1 cellular context compared by ENCODE assay signal in the genomic region with DNA sequence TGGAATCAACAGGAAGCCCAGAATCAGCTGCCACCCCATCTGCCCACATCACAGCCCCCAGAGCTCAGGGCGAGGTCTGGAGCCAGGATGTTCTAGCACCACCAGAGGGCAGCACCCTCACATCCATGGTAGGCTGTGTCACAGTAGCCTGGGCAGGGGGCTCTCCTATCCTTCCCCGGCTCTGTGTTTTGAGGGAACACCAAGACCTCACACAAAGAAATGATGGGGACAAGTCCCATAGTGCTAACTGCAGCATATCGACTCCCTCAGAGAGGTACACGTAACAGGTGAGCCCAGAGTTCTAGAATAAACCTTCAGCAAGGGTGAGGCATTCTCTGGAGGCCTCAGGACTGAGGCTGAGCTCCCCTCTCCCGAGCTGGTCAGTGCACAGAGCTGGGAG.
TF ChIP-seq lines count a peak whose summit lies in the region.

No MANE protein-coding gene starts in this region.

TF ChIP-seq in HepG2, 621 proteins besides CTCF, POLR2A, EP300 and RAD21 (continued from another document):
- TF ChIP-seq USF2 (IDR thresholded peaks at IDR 0.05; ENCODE audit: low read depth, low read length): no peak
- TF ChIP-seq USF2 (CRISPR knock-in tag; IDR thresholded peaks at IDR 0.05; ENCODE audit: borderline replicate concordance): no peak
- no peak for TF ChIP-seq ZNF816 (CRISPR knock-in tag; IDR thresholded peaks at IDR 0.05; ENCODE audit: borderline replicate concordance)
- TF ChIP-seq ERF (CRISPR knock-in tag; IDR thresholded peaks at IDR 0.05): no peak
- no peak for TF ChIP-seq HMG20B (CRISPR knock-in tag; conservative IDR thresholded peaks at IDR 0.05)
- no peak for TF ChIP-seq NR3C1 (CRISPR knock-in tag; IDR thresholded peaks at IDR 0.05)
- no peak for TF ChIP-seq ZBTB10 (CRISPR knock-in tag; IDR thresholded peaks at IDR 0.05; ENCODE audit: borderline replicate concordance)
- TF ChIP-seq FIP1L1 (IDR thresholded peaks at IDR 0.05; ENCODE audit: borderline replicate concordance, insufficient read depth, low read depth, low read length): no peak
- TF ChIP-seq ATF7-NPFF (CRISPR knock-in tag; IDR thresholded peaks at IDR 0.05; ENCODE audit: low read depth): no peak
- TF ChIP-seq NFATC3 (CRISPR knock-in tag; IDR thresholded peaks at IDR 0.05): no peak
- TF ChIP-seq, protein P1, sequence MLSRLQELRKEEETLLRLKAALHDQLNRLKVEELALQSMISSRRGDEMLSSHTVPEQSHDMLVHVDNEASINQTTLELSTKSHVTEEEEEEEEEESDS (CRISPR knock-in tag; IDR thresholded peaks at IDR 0.05; ENCODE audit: borderline replicate concordance): no peak
- TF ChIP-seq THAP7 (CRISPR knock-in tag; IDR thresholded peaks at IDR 0.05): no peak
- TF ChIP-seq, protein P2, sequence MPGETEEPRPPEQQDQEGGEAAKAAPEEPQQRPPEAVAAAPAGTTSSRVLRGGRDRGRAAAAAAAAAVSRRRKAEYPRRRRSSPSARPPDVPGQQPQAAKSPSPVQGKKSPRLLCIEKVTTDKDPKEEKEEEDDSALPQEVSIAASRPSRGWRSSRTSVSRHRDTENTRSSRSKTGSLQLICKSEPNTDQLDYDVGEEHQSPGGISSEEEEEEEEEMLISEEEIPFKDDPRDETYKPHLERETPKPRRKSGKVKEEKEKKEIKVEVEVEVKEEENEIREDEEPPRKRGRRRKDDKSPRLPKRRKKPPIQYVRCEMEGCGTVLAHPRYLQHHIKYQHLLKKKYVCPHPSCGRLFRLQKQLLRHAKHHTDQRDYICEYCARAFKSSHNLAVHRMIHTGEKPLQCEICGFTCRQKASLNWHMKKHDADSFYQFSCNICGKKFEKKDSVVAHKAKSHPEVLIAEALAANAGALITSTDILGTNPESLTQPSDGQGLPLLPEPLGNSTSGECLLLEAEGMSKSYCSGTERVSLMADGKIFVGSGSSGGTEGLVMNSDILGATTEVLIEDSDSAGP (CRISPR knock-in tag; IDR thresholded peaks at IDR 0.05; ENCODE audit: borderline replicate concordance): 0 out of 2 replicates have a peak, but pooled peaks have one; percentile 15
- no peak for TF ChIP-seq ZNF850 (CRISPR knock-in tag; conservative IDR thresholded peaks at IDR 0.05)
- no peak for TF ChIP-seq RCOR2 (CRISPR knock-in tag; IDR thresholded peaks at IDR 0.05)
- no peak for TF ChIP-seq RBFOX2 (IDR thresholded peaks at IDR 0.05; ENCODE audit: low read depth, low read length)
- TF ChIP-seq YEATS2 (CRISPR knock-in tag; IDR thresholded peaks at IDR 0.05; ENCODE audit: borderline replicate concordance): no peak
- TF ChIP-seq, protein P3, sequence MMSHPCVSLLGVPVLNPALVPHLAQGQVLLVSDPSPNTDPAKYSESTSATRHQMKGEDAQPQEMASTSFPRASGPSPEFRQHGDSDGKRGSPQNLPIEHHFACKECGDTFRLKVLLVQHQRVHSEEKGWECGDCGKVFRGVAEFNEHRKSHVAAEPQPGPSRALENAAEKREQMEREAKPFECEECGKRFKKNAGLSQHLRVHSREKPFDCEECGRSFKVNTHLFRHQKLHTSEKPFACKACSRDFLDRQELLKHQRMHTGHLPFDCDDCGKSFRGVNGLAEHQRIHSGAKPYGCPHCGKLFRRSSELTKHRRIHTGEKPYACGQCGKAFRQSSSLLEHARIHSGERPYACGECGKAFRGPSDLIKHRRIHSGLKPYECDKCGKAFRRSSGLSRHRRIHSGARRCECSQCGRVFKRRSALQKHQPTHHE (CRISPR knock-in tag; IDR thresholded peaks at IDR 0.05; ENCODE audit: borderline replicate concordance): no peak
- no peak for TF ChIP-seq ZNF510 (CRISPR knock-in tag; IDR thresholded peaks at IDR 0.05; ENCODE audit: low read depth)
- TF ChIP-seq, protein P4, sequence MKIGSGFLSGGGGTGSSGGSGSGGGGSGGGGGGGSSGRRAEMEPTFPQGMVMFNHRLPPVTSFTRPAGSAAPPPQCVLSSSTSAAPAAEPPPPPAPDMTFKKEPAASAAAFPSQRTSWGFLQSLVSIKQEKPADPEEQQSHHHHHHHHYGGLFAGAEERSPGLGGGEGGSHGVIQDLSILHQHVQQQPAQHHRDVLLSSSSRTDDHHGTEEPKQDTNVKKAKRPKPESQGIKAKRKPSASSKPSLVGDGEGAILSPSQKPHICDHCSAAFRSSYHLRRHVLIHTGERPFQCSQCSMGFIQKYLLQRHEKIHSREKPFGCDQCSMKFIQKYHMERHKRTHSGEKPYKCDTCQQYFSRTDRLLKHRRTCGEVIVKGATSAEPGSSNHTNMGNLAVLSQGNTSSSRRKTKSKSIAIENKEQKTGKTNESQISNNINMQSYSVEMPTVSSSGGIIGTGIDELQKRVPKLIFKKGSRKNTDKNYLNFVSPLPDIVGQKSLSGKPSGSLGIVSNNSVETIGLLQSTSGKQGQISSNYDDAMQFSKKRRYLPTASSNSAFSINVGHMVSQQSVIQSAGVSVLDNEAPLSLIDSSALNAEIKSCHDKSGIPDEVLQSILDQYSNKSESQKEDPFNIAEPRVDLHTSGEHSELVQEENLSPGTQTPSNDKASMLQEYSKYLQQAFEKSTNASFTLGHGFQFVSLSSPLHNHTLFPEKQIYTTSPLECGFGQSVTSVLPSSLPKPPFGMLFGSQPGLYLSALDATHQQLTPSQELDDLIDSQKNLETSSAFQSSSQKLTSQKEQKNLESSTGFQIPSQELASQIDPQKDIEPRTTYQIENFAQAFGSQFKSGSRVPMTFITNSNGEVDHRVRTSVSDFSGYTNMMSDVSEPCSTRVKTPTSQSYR (CRISPR knock-in tag; IDR thresholded peaks at IDR 0.05; ENCODE audit: borderline replicate concordance): no peak
- TF ChIP-seq, protein P5, sequence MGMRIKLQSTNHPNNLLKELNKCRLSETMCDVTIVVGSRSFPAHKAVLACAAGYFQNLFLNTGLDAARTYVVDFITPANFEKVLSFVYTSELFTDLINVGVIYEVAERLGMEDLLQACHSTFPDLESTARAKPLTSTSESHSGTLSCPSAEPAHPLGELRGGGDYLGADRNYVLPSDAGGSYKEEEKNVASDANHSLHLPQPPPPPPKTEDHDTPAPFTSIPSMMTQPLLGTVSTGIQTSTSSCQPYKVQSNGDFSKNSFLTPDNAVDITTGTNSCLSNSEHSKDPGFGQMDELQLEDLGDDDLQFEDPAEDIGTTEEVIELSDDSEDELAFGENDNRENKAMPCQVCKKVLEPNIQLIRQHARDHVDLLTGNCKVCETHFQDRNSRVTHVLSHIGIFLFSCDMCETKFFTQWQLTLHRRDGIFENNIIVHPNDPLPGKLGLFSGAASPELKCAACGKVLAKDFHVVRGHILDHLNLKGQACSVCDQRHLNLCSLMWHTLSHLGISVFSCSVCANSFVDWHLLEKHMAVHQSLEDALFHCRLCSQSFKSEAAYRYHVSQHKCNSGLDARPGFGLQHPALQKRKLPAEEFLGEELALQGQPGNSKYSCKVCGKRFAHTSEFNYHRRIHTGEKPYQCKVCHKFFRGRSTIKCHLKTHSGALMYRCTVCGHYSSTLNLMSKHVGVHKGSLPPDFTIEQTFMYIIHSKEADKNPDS (CRISPR knock-in tag; IDR thresholded peaks at IDR 0.05): no peak
- TF ChIP-seq FOXO1 (CRISPR knock-in tag; IDR thresholded peaks at IDR 0.05): no peak
- TF ChIP-seq ZNF615 (CRISPR knock-in tag; IDR thresholded peaks at IDR 0.05; ENCODE audit: borderline replicate concordance): no peak
- TF ChIP-seq, protein P6, sequence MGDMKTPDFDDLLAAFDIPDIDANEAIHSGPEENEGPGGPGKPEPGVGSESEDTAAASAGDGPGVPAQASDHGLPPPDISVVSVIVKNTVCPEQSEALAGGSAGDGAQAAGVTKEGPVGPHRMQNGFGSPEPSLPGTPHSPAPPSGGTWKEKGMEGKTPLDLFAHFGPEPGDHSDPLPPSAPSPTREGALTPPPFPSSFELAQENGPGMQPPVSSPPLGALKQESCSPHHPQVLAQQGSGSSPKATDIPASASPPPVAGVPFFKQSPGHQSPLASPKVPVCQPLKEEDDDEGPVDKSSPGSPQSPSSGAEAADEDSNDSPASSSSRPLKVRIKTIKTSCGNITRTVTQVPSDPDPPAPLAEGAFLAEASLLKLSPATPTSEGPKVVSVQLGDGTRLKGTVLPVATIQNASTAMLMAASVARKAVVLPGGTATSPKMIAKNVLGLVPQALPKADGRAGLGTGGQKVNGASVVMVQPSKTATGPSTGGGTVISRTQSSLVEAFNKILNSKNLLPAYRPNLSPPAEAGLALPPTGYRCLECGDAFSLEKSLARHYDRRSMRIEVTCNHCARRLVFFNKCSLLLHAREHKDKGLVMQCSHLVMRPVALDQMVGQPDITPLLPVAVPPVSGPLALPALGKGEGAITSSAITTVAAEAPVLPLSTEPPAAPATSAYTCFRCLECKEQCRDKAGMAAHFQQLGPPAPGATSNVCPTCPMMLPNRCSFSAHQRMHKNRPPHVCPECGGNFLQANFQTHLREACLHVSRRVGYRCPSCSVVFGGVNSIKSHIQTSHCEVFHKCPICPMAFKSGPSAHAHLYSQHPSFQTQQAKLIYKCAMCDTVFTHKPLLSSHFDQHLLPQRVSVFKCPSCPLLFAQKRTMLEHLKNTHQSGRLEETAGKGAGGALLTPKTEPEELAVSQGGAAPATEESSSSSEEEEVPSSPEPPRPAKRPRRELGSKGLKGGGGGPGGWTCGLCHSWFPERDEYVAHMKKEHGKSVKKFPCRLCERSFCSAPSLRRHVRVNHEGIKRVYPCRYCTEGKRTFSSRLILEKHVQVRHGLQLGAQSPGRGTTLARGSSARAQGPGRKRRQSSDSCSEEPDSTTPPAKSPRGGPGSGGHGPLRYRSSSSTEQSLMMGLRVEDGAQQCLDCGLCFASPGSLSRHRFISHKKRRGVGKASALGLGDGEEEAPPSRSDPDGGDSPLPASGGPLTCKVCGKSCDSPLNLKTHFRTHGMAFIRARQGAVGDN (CRISPR knock-in tag; IDR thresholded peaks at IDR 0.05): peak; percentile 24; the same call in 1 of the 2 replicates
- TF ChIP-seq MXD4 (CRISPR knock-in tag; IDR thresholded peaks at IDR 0.05): no peak
- no peak for TF ChIP-seq ZFP62 (CRISPR knock-in tag; IDR thresholded peaks at IDR 0.05)
- no peak for TF ChIP-seq HHEX (CRISPR knock-in tag; IDR thresholded peaks at IDR 0.05)
- TF ChIP-seq ZNF788 (CRISPR knock-in tag; IDR thresholded peaks at IDR 0.05; ENCODE audit: borderline replicate concordance): 0 out of 2 replicates have a peak, but pooled peaks have one; percentile 22
- TF ChIP-seq, protein P7, sequence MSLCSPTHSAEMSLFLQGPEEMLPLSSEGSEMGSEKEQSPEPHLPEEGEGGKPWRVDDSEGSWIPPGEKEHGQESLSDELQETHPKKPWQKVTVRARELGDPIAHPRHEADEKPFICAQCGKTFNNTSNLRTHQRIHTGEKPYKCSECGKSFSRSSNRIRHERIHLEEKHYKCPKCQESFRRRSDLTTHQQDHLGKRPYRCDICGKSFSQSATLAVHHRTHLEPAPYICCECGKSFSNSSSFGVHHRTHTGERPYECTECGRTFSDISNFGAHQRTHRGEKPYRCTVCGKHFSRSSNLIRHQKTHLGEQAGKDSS (CRISPR knock-in tag; IDR thresholded peaks at IDR 0.05; ENCODE audit: borderline replicate concordance, low read depth): no peak
- no peak for TF ChIP-seq HNRNPL (IDR thresholded peaks at IDR 0.05; ENCODE audit: low read depth, low read length)
- TF ChIP-seq DMAP1 (CRISPR knock-in tag; IDR thresholded peaks at IDR 0.05): no peak
- TF ChIP-seq ZNF431 (CRISPR knock-in tag; IDR thresholded peaks at IDR 0.05; ENCODE audit: borderline replicate concordance, low read depth): no peak
- no peak for TF ChIP-seq SMAD3 (CRISPR knock-in tag; IDR thresholded peaks at IDR 0.05)
